In genomic region chr6:117463762-117464665, GRCh38 we compare ENCODE assay signal across 9 cellular contexts. TPM values are rescaled to one million over a fixed set of nuclear protein-coding genes. Genes with fewer than 3 reads are reported as not detected.
A peak's percentile ranks its signal among the peaks of the same experiment; 100 is the strongest.
DNase-seq lines count a peak whose midpoint lies in the region; ATAC-seq and TF ChIP-seq lines count a peak whose summit lies in the region.
"Had no signal": no experiment of that assay in that cellular context is flagged by ENCODE, and none has a peak within 500 bp of the region (broad histone marks: within the 10 kb centered on the region; RNA-seq: fewer than 3 reads in every experiment).

No MANE protein-coding gene starts in this region.

- no peaks in the 10 kb centered on the region for H3K9me3 Mint-ChIP-seq in chondrocyte (ENCODE audit: low read depth)

- TF ChIP-seq CTCF in chondrocyte (IDR thresholded peaks at IDR 0.05) (no peak), heart right ventricle (IDR thresholded peaks at IDR 0.05) (no peak)

- H3K4me3 Mint-ChIP-seq in chondrocyte (ENCODE audit: unreplicated experiment): no peak overlapping the region

- H3K27ac ChIP-seq in heart right ventricle: no peak overlapping the region

- 73 to 76% methylated on average over 4 of the region's 4 CpGs for WGBS in heart right ventricle, 2 donors

- peaks cover 33% of the 10 kb centered on the region for H3K4me1 Mint-ChIP-seq in chondrocyte (ENCODE audit: low read depth)

- no peak overlapping the region for H3K4me3 ChIP-seq in heart right ventricle

- DNase-seq in A172 (ENCODE audit: low spot score) (peak; percentile 85), LHCN-M2 (ENCODE audit: low read depth) (peak; percentile 82), chondrocyte (ENCODE audit: low spot score) (no peak), heart right ventricle (no peak), NCI-H2107 (lab: John Stamatoyannopoulos, UW) (no peak), SIG-M5 treated with dmso at 0.1 percent for 504 hours (lab: John Stamatoyannopoulos, UW; ENCODE audit: unreplicated experiment) (no peak)
- DNase-seq: DMS79 had no signal

- peak overlapping the region; percentile 85 for H3K27ac Mint-ChIP-seq in chondrocyte (ENCODE audit: unreplicated experiment)

- no peaks in the 10 kb centered on the region for H3K27me3 Mint-ChIP-seq in chondrocyte (ENCODE audit: low read depth)

- H3K27me3 ChIP-seq in heart right ventricle: peaks cover 0 to 3% (median 0%) of the 10 kb centered on the region in 7 donors

- H3K36me3 Mint-ChIP-seq in chondrocyte (ENCODE audit: low read depth): no peaks in the 10 kb centered on the region

- H3K4me1 ChIP-seq in heart right ventricle: no peaks in the 10 kb centered on the region

- intact Hi-C loops in heart right ventricle (cut with DNase I): no loop called here

- no peaks in the 10 kb centered on the region for H3K9me3 ChIP-seq in heart right ventricle

- ATAC-seq in GM19324 (IDR thresholded peaks at IDR 0.05; ENCODE audit: low FRiP score, unreplicated experiment) (peak; percentile 65), HG03108 (IDR thresholded peaks at IDR 0.05; ENCODE audit: unreplicated experiment) (no peak), heart right ventricle (no peak)

- H3K36me3 ChIP-seq in heart right ventricle: no peaks in the 10 kb centered on the region

RNA-seq across cellular contexts. Expression of gene DCBLD1, which starts 18.5 kb away (rescaled TPM):
- 29.6 and 71.1 TPM in 2 replicates for total RNA-seq in A172 (2014; rRNA removed; shearing (Covaris generic))
- total RNA-seq in LHCN-M2 (2014; rRNA removed) (38.6 and 39.3 TPM in 2 replicates), chondrocyte (32.2 to 39.3 TPM (median 33.3 TPM) in 3 replicates), heart right ventricle (1 to 10 TPM; 2.7 to 7.2 (median 4.2) TPM)
- 27.3 TPM for polyA plus RNA-seq in LHCN-M2 (2012)
- 1 to 10 TPM; 3.3 to 6.7 TPM for polyA plus RNA-seq in heart right ventricle

RNA-seq across cellular contexts. Expression of gene ROS1, which starts 38.3 kb away (rescaled TPM):
- 0.31 and 0.47 TPM in 2 replicates for total RNA-seq in A172 (2014; rRNA removed; shearing (Covaris generic))
- total RNA-seq in LHCN-M2 (2014; rRNA removed) (49.3 and 53.4 TPM in 2 replicates), chondrocyte (not detected in 3 replicates), heart right ventricle (under 1 TPM in 8 of 10 donors, not detected in 2; 0.02 to 0.13 (median 0.08) TPM)
- polyA plus RNA-seq in LHCN-M2 (2012): 12.5 TPM
- polyA plus RNA-seq in heart right ventricle: not detected

Comparison
In these comparisons a context has a peak if more than half of its experiments do, and no peak if none do; other contexts are left out.
1. DNase-seq: peak in A172 (single experiment) and LHCN-M2 (single experiment); none in chondrocyte (single experiment), heart right ventricle (0 of 2), NCI-H2107 (single experiment) and SIG-M5 treated with dmso at 0.1 percent for 504 hours (single experiment).
2. RNA of gene ROS1, which starts 38.3 kb away (total RNA-seq): 49.3 to 53.4 TPM in LHCN-M2; 0.31 to 0.47 TPM in A172, 0.02 to 0.13 TPM in heart right ventricle and not detected in chondrocyte; every median in the first group is over 10 times any median in the second.